In the genomic region with DNA sequence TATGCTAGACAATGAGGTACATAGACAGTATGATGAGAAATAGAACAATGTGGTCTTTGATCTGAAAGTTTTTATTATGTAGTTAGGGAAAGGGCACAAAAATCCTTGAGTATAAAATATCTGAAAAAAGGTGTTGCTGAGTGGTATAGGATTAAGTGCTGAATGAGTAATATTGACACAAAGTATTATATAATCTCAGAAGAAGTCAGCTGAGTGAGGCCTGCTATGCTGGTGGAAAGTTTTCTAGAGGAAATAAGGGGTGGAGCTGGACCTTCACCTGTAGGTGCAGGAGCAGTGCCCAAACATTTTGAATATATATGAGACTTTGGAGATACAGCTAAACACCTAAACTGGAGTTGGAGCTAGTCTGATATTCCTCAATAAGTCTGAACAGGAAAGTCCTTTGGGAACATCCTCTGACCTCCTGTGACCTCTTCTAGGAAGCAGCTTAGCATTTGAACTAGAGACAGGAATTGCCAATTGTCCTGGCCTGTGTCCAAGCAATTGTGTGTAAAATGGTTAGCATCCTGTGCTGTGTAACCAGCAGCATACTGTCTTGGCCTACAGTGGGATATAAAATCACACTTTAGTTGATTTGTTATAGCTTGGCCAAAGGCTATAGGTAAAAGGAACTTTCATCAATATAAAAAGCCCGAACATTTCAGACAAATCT, we compare ENCODE assay signal across 20 cellular contexts.
A peak's percentile ranks its signal among the peaks of the same experiment; 100 is the strongest.
DNase-seq lines count a peak whose midpoint lies in the region; TF ChIP-seq lines count a peak whose summit lies in the region.
"Had no signal": no experiment of that assay in that cellular context is flagged by ENCODE, and none has a peak within 500 bp of the region (broad histone marks: within the 10 kb centered on the region; RNA-seq: fewer than 3 reads in every experiment).

No MANE protein-coding gene starts in this region.

- peaks cover 0 to 3% (median 0%) of the 10 kb centered on the region in 7 donors for H3K9me3 Mint-ChIP-seq in CD14-positive monocyte
- H3K9me3 Mint-ChIP-seq in mesothelial cell of epicardium, result no peaks in the 10 kb centered on the region
- H3K9me3 Mint-ChIP-seq: activated B cell treated with CpG ODN at 0.5 μM for 24 hours; T-helper 1 cell treated with Interleukin-12 subunit alpha and Interleukin-12 subunit beta and Interleukin-4 antibody, amounts not matched to agents 30 μg/mL and 1 μg/mL, for 36 hours had no signal

- H3K27me3 Mint-ChIP-seq in CD14-positive monocyte (ENCODE audit: low read depth in 3 of 3) (peaks cover 0 to 4% (median 1%) of the 10 kb centered on the region in 3 donors), mesothelial cell of epicardium (ENCODE audit: low read depth) (no peaks in the 10 kb centered on the region)
- H3K27me3 Mint-ChIP-seq: activated B cell treated with CpG ODN at 0.5 μM for 24 hours; CD8-positive, alpha-beta memory T cell had no signal

- no peak overlapping the region for H3K4me3 Mint-ChIP-seq in CD14-positive monocyte
- no peak overlapping the region for H3K4me3 Mint-ChIP-seq in mesothelial cell of epicardium
- H3K4me3 Mint-ChIP-seq: activated B cell treated with CpG ODN at 0.5 μM for 24 hours; CD8-positive, alpha-beta memory T cell; T-helper 1 cell treated with Interleukin-12 subunit alpha and Interleukin-12 subunit beta and Interleukin-4 antibody, amounts not matched to agents 30 μg/mL and 1 μg/mL, for 36 hours had no signal

- H3K4me1 Mint-ChIP-seq in CD14-positive monocyte (no peaks in the 10 kb centered on the region), mesothelial cell of epicardium (peaks cover 21% of the 10 kb centered on the region)
- H3K4me1 Mint-ChIP-seq: CD8-positive, alpha-beta memory T cell had no signal

- peaks cover 48% of the 10 kb centered on the region for H3K4me1 ChIP-seq in BLaER1

- no peak overlapping the region for H3K9ac ChIP-seq in BLaER1

- no peaks in the 10 kb centered on the region for H3K9me3 ChIP-seq in BLaER1
- H3K9me3 ChIP-seq: psoas muscle, upper lobe of left lung had no signal

- H3K36me3 ChIP-seq in BLaER1, result no peaks in the 10 kb centered on the region
- H3K36me3 ChIP-seq: upper lobe of left lung had no signal

- intact Hi-C loops in CD14-positive monocyte (cut with micrococcal nuclease), result no loop called here

- H3K27me3 ChIP-seq in BLaER1, result no peaks in the 10 kb centered on the region
- H3K27me3 ChIP-seq: upper lobe of left lung had no signal

- H3K4me3 ChIP-seq in BLaER1, result no peak overlapping the region
- H3K4me3 ChIP-seq in fibroblast of pulmonary artery (replicated peaks; ENCODE audit: low read depth, low read length), result no peak overlapping the region
- H3K4me3 ChIP-seq: psoas muscle, upper lobe of left lung had no signal

- DNase-seq in LoVo (ENCODE audit: low spot score), result peak; percentile 12
- peak; percentile 63 for DNase-seq in fibroblast of pulmonary artery (ENCODE audit: low read depth)
- DNase-seq in lung microvascular endothelial cell (ENCODE audit: low read depth in 2 of 2), result peak; percentile 91 to 97
- no peak for DNase-seq in GM03348 (ENCODE audit: low spot score)
- no peak for DNase-seq in CD14-positive monocyte (ENCODE audit: low spot score)
- DNase-seq in mesothelial cell of epicardium (ENCODE audit: low spot score in 2 of 2, unreplicated experiment in 2 of 2), result no peak
- DNase-seq in NCI-H774 (lab: John Stamatoyannopoulos, UW), result no peak
- DNase-seq: activated B cell treated with CpG ODN at 0.5 μM for 24 hours; CD8-positive, alpha-beta memory T cell; cerebellar nuclear complex; Karpas-422; mesenchymal stem cell; NCI-H1436 treated with DMSO at 0.1 percent for 48 hours; NCI-H2227 treated with DMSO at 0.1 percent for 48 hours; psoas muscle; SHP77; stimulated activated naive CD4-positive, alpha-beta T cell; upper lobe of left lung had no signal

- peak overlapping the region; percentile 68 for H3K4me2 ChIP-seq in BLaER1

- H4K20me1 ChIP-seq in BLaER1, result no peaks in the 10 kb centered on the region

- H3K36me3 Mint-ChIP-seq in CD14-positive monocyte (no peaks in the 10 kb centered on the region), mesothelial cell of epicardium (no peaks in the 10 kb centered on the region)
- H3K36me3 Mint-ChIP-seq: CD8-positive, alpha-beta memory T cell had no signal

- no peak for TF ChIP-seq CTCF in fibroblast of pulmonary artery (IDR thresholded peaks at IDR 0.05; ENCODE audit: low read length, missing control alignments)
- TF ChIP-seq CTCF in CD14-positive monocyte (IDR thresholded peaks at IDR 0.05), result no peak
- no peak for TF ChIP-seq CTCF in mesothelial cell of epicardium (IDR thresholded peaks at IDR 0.05; ENCODE audit: unreplicated experiment)

- no peak overlapping the region for H3K27ac Mint-ChIP-seq in CD14-positive monocyte
- no peak overlapping the region for H3K27ac Mint-ChIP-seq in mesothelial cell of epicardium
- H3K27ac Mint-ChIP-seq: activated B cell treated with CpG ODN at 0.5 μM for 24 hours; CD8-positive, alpha-beta memory T cell; T-helper 1 cell treated with Interleukin-12 subunit alpha and Interleukin-12 subunit beta and Interleukin-4 antibody, amounts not matched to agents 30 μg/mL and 1 μg/mL, for 36 hours had no signal

- H3K27ac ChIP-seq in BLaER1, result 0 out of 2 replicates have a peak overlapping the region, but pooled peaks have one; percentile 35
- H3K27ac ChIP-seq: psoas muscle had no signal

Comparison
In these comparisons a context has a peak if more than half of its experiments do, and no peak if none do; other contexts are left out.
1. DNase-seq: peak in LoVo (single experiment), fibroblast of pulmonary artery (single experiment) and lung microvascular endothelial cell (2 of 2); none in GM03348 (single experiment), CD14-positive monocyte (single experiment), mesothelial cell of epicardium (0 of 2) and NCI-H774 (single experiment).